ENCODE assay signal across 1 cellular context in the genomic region with DNA sequence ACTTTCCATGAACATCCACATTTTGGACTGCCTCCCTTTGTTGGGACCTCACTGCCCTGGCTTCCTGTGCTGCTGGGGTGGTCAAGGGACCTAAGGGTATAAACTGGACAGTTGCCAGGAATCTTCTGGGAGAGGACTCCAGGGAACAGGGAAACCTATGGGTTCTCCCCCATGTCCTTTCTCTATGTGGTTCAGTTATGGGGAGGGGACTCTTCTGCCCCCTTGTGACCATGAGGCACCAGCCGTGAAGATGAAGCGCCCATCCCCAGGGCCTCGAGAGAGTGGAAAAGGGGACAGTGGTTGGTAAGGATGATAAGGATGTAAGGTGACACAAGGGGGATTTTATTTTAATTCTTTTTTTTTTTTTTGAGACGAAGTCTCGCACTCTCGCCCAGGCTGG.
TF ChIP-seq lines count a peak whose summit lies in the region.

No MANE protein-coding gene starts in this region.

TF ChIP-seq in IMR-90, 13 proteins besides CTCF, POLR2A, EP300 and RAD21 (continued from another document):
- no peak for TF ChIP-seq SMC3 (IDR thresholded peaks at IDR 0.05; ENCODE audit: low read depth, low read length)
- TF ChIP-seq RCOR1 (IDR thresholded peaks at IDR 0.05; ENCODE audit: insufficient replicate concordance, low read length): no peak
